In genomic region chr1:39573097-39573465, GRCh38 we compare ENCODE assay signal across 1 cellular context.
TF ChIP-seq lines count a peak whose summit lies in the region.

No MANE protein-coding gene starts in this region.

TF ChIP-seq in H1, 55 proteins besides CTCF, POLR2A, EP300 and RAD21:
- TF ChIP-seq CHD2 (IDR thresholded peaks at IDR 0.05; ENCODE audit: low read length) = no peak
- no peak for TF ChIP-seq ASH2L (IDR thresholded peaks at IDR 0.05; ENCODE audit: low read length)
- no peak for TF ChIP-seq SIN3A (conservative IDR thresholded peaks at IDR 0.05 in 1 of 2, IDR thresholded peaks at IDR 0.05 in 1 of 2; ENCODE audit: low read depth in 1 of 2, low read length in 2 of 2)
- TF ChIP-seq SP2 (IDR thresholded peaks at IDR 0.05; ENCODE audit: low read length) = no peak
- TF ChIP-seq EGR1 (IDR thresholded peaks at IDR 0.05; ENCODE audit: borderline replicate concordance, low read depth, low read length) = no peak
- no peak for TF ChIP-seq SIX5 (IDR thresholded peaks at IDR 0.05; ENCODE audit: low read depth, low read length)
- TF ChIP-seq EZH2 (IDR thresholded peaks at IDR 0.05; ENCODE audit: low read depth, low read length, severe bottlenecking) = no peak
- TF ChIP-seq CBX5 (IDR thresholded peaks at IDR 0.05; ENCODE audit: low read depth, low read length) = no peak
- no peak for TF ChIP-seq SAP30 (IDR thresholded peaks at IDR 0.05; ENCODE audit: insufficient read depth, insufficient replicate concordance, low read length)
- no peak for TF ChIP-seq TAF7 (optimal IDR thresholded peaks at IDR 0.05; ENCODE audit: borderline replicate concordance, low read depth, low read length)
- no peak for TF ChIP-seq CHD1 (IDR thresholded peaks at IDR 0.05; ENCODE audit: low read depth, low read length)
- TF ChIP-seq RFX5 (IDR thresholded peaks at IDR 0.05; ENCODE audit: borderline replicate concordance, low read depth, low read length) = no peak
- TF ChIP-seq TEAD4 (IDR thresholded peaks at IDR 0.05; ENCODE audit: low read depth, low read length) = no peak
- no peak for TF ChIP-seq ATF2 (IDR thresholded peaks at IDR 0.05; ENCODE audit: low read length)
- TF ChIP-seq MAFK (IDR thresholded peaks at IDR 0.05; ENCODE audit: low read depth, low read length) = no peak
- no peak for TF ChIP-seq TAF1 (IDR thresholded peaks at IDR 0.05; ENCODE audit: low read depth, low read length)
